Comparison of ENCODE assay signal across 15 cellular contexts in the genomic region with DNA sequence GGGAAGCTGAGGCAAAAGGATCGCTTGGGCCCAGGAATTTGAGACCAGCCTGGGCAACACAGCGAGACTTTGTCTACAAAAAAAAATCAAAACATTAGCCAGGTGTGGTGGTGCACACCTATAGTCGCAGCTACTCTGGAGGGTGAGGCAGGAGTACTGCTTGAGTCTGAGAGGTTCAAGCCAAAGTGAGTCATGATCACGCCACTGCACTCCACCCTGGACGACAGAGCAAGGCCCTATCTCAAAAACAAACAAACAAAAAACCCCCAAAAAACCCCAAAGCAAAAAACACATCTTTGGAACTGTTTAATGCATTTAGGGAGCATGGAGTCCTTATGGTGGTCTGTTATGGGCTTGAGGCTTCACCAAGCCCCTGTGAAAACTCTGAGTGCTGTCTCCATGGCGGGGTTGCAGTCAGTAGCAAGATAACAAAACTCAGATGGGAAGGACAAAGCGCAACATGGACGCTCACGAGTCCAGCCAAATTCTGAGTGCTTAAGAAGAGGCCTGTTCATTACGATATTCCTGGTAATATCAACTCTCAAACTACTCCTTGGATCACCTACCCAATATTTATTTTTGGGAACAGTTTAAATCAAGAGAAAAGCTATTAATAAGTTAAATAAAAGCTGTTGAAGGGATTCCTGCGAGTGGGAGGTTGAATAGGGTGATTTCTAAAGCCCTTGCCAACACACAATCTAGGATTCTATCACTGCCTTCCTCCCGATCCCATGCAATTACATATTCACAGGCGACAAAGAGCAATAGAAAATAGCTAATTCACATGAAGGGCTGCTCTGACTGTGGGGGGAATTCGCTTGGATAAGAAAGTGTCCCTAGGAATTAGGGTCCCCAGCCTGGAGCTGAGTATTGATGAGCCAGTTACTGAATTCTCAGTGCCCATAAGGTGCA.
A peak's percentile ranks its signal among the peaks of the same experiment; 100 is the strongest.
DNase-seq lines count a peak whose midpoint lies in the region; ATAC-seq and TF ChIP-seq lines count a peak whose summit lies in the region.
"Had no signal": no experiment of that assay in that cellular context is flagged by ENCODE, and none has a peak within 500 bp of the region (broad histone marks: within the 10 kb centered on the region; RNA-seq: fewer than 3 reads in every experiment).

No MANE protein-coding gene starts in this region.

- intact Hi-C loops in MCF 10A (cut with micrococcal nuclease), result no loop called here
- intact Hi-C loops in breast epithelium (cut with DNase I; ENCODE audit: low total_unique reads), result no loop called here
- intact Hi-C loops in natural killer cell (cut with micrococcal nuclease), result no loop called here

- H3K4me1 Mint-ChIP-seq in MCF 10A (ENCODE audit: insufficient read depth, unreplicated experiment), result peaks cover 63% of the 10 kb centered on the region
- peaks cover 79 to 80% of the 10 kb centered on the region in 2 donors for H3K4me1 Mint-ChIP-seq in natural killer cell

- H3K36me3 ChIP-seq in breast epithelium (no peaks in the 10 kb centered on the region), tibial nerve (no peaks in the 10 kb centered on the region)
- H3K36me3 ChIP-seq: ovary, transverse colon had no signal

- H3K9me3 Mint-ChIP-seq in MCF 10A (ENCODE audit: unreplicated experiment) (no peaks in the 10 kb centered on the region), natural killer cell (no peaks in the 10 kb centered on the region)
- H3K9me3 Mint-ChIP-seq: activated T-cell treated with anti-CD3 and anti-CD28 coated beads, Interleukin-2, amount 50 U/mL, for 4 hours; CD8-positive, alpha-beta T cell had no signal

- CTCF ChIA-PET in MCF 10A (lab: Yijun Ruan, JAX), result interaction anchor here (4.3 kb wide), 1 partner anchor 9 kb away, joined by 25 read pairs; no protein-coding TSS in a partner anchor

- H3K9me3 ChIP-seq in breast epithelium (no peaks in the 10 kb centered on the region), tibial nerve (no peaks in the 10 kb centered on the region)
- H3K9me3 ChIP-seq: ovary, transverse colon had no signal

- no TSS peak for BruUV-seq in MCF 10A (replicated peaks; lab: Mats Ljungman, UMichigan)

- no peak for TF ChIP-seq CTCF in MCF 10A (IDR thresholded peaks at IDR 0.05; ENCODE audit: unreplicated experiment)
- TF ChIP-seq CTCF in breast epithelium (IDR thresholded peaks at IDR 0.05), result no peak
- no peak for TF ChIP-seq CTCF in epithelial cell of esophagus (IDR thresholded peaks at IDR 0.05; ENCODE audit: insufficient read depth, low read depth, low read length, missing control alignments)
- no peak for TF ChIP-seq CTCF in natural killer cell (IDR thresholded peaks at IDR 0.05)
- no peak for TF ChIP-seq CTCF in tibial nerve (IDR thresholded peaks at IDR 0.05)

- POLR2A ChIA-PET in MCF 10A (lab: Yijun Ruan, JAX), result no interaction called here

- ATAC-seq in natural killer cell (peak in 1 of 3 donors; percentile 55), GM18909 (IDR thresholded peaks at IDR 0.05; ENCODE audit: poor library complexity, unreplicated experiment) (no peak)
- ATAC-seq: activated T-cell treated with anti-CD3 and anti-CD28 coated beads, Interleukin-2, amount 50 U/mL, for 4 hours; CD8-positive, alpha-beta T cell had no signal

- H3K36me3 Mint-ChIP-seq in MCF 10A (ENCODE audit: insufficient read depth, unreplicated experiment) (peaks cover 17% of the 10 kb centered on the region), natural killer cell (no peaks in the 10 kb centered on the region)

- H3K27ac ChIP-seq in breast epithelium (no peak overlapping the region), tibial nerve (peak overlapping the region in 3 of 4 donors; percentile 46 to 77 (median 74))
- H3K27ac ChIP-seq: ovary, PC-9, skin epidermis, transverse colon had no signal

- no peak for TF ChIP-seq EP300 in tibial nerve (IDR thresholded peaks at IDR 0.05)

- 65 to 66% methylated on average over 14 of the region's 14 CpGs for WGBS in tibial nerve, 2 donors

- H3K27me3 Mint-ChIP-seq in MCF 10A (ENCODE audit: insufficient read depth, unreplicated experiment), result no peaks in the 10 kb centered on the region
- no peaks in the 10 kb centered on the region for H3K27me3 Mint-ChIP-seq in natural killer cell (ENCODE audit: low read depth in 2 of 2)

- H3K4me3 ChIP-seq in breast epithelium (no peak overlapping the region), epithelial cell of esophagus (ENCODE audit: low read length) (no peak overlapping the region), tibial nerve (no peak overlapping the region)
- H3K4me3 ChIP-seq: ovary, PC-9, skin epidermis, transverse colon had no signal

- H3K27me3 ChIP-seq in breast epithelium, result no peaks in the 10 kb centered on the region
- no peaks in the 10 kb centered on the region for H3K27me3 ChIP-seq in tibial nerve
- H3K27me3 ChIP-seq: ovary, transverse colon had no signal

- TF ChIP-seq POLR2A in breast epithelium (IDR thresholded peaks at IDR 0.05) (no peak), tibial nerve (IDR thresholded peaks at IDR 0.05) (no peak)

- H3K4me3 Mint-ChIP-seq in MCF 10A (ENCODE audit: unreplicated experiment) (no peak overlapping the region), natural killer cell (no peak overlapping the region)
- H3K4me3 Mint-ChIP-seq: activated T-cell treated with anti-CD3 and anti-CD28 coated beads, Interleukin-2, amount 50 U/mL, for 4 hours; CD8-positive, alpha-beta T cell had no signal

- H3K4me1 ChIP-seq in breast epithelium (no peaks in the 10 kb centered on the region), tibial nerve (peaks cover 0 to 36% (median 17%) of the 10 kb centered on the region in 4 donors)

- no peak for DNase-seq in MCF 10A (ENCODE audit: unreplicated experiment)
- DNase-seq in breast epithelium (ENCODE audit: low spot score in 2 of 2), result no peak
- DNase-seq in epithelial cell of esophagus (ENCODE audit: low read depth), result peak; percentile 30
- DNase-seq in natural killer cell, result no peak
- DNase-seq in tibial nerve (ENCODE audit: low spot score in 2 of 2), result no peak
- DNase-seq in GDM1 (lab: John Stamatoyannopoulos, UW), result no peak
- DNase-seq in DMS 273 (lab: John Stamatoyannopoulos, UW; ENCODE audit: unreplicated experiment), result no peak
- DNase-seq: activated CD4-positive, alpha-beta T cell treated with anti-CD3 and anti-CD28 coated beads, Interleukin-2, amount 50 U/mL, for 4 hours; activated T-cell treated with anti-CD3 and anti-CD28 coated beads, Interleukin-2, amount 50 U/mL, for 4 hours; CD8-positive, alpha-beta T cell; ovary; PC-9; transverse colon had no signal

- H3K27ac Mint-ChIP-seq in MCF 10A (ENCODE audit: low read depth, unreplicated experiment) (peak overlapping the region; percentile 17), natural killer cell (peak overlapping the region; percentile 24 to 54)

Comparison
In these comparisons a context has a peak if more than half of its experiments do, and no peak if none do; other contexts are left out.
1. H3K27ac ChIP-seq: peak in tibial nerve (3 of 4); none in breast epithelium (0 of 2).